In genomic region chr4:74374128-74374527, GRCh38 we compare ENCODE assay signal across 1 cellular context.
A peak's percentile ranks its signal among the peaks of the same experiment; 100 is the strongest.
TF ChIP-seq lines count a peak whose summit lies in the region.

No MANE protein-coding gene starts in this region.

TF ChIP-seq in K562, 482 proteins besides CTCF, POLR2A, EP300 and RAD21:
- TF ChIP-seq GTF2F1 (IDR thresholded peaks at IDR 0.05; ENCODE audit: low read depth, low read length) (no peak), POLR2G (IDR thresholded peaks at IDR 0.05; ENCODE audit: low read depth, low read length) (0 out of 2 replicates have a peak, but pooled peaks have one; percentile 1), ZNF316 (IDR thresholded peaks at IDR 0.05) (peak; percentile 54)
